ENCODE assay signal across 21 cellular contexts in the genomic region with DNA sequence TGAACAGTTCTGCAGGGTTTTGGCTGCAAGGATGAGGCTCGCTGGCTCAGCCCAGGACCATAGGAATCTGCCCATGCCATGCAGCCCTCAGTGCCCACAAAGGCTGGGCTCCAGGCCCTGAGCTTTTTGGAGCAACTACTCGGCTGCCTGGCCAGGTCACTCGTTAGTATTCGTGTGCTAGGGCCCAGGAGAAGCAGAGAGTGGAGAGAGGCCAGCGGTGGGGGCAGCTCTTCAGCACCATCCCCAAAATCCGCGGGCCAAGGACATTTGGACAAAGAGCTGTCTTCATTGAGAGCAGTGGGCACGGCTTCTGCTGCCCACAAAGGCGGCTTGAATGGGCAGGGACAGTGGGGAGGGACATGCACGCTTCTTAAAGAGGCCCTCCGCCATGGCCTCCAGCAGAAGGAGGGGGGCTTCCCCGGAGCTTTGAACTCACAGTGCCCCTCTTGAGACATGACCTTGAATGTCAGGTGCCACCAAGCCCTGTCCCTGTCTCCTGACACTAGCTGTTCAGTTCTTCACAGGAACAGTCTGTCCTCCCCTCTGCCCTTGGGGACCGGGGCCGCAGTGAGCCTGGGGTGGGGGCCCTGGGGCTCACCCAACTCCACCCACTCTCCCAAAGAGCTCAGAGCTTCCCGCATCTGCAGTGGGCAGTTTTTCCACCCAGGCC.
DNase-seq lines count a peak whose midpoint lies in the region; ATAC-seq and TF ChIP-seq lines count a peak whose summit lies in the region.
"Had no signal": no experiment of that assay in that cellular context is flagged by ENCODE, and none has a peak within 500 bp of the region (broad histone marks: within the 10 kb centered on the region; RNA-seq: fewer than 3 reads in every experiment).

No MANE protein-coding gene starts in this region.

- no peak for ATAC-seq in gastroesophageal sphincter
- no peak for ATAC-seq in HG02884 (IDR thresholded peaks at IDR 0.05; ENCODE audit: unreplicated experiment)
- no peak for ATAC-seq in HG03571 (IDR thresholded peaks at IDR 0.05; ENCODE audit: unreplicated experiment)
- ATAC-seq: naive thymus-derived CD4-positive, alpha-beta T cell had no signal

- no peak for TF ChIP-seq POLR2A in gastroesophageal sphincter (IDR thresholded peaks at IDR 0.05)
- no peak for TF ChIP-seq POLR2A in stomach (IDR thresholded peaks at IDR 0.05)

- H3K9me3 ChIP-seq in gastroesophageal sphincter (peaks cover 0 to 22% (median 0%) of the 10 kb centered on the region in 3 donors), stomach (peaks cover 0 to 17% (median 17%) of the 10 kb centered on the region in 4 donors)

- H3K36me3 ChIP-seq in gastroesophageal sphincter (no peaks in the 10 kb centered on the region), stomach (no peaks in the 10 kb centered on the region)
- H3K36me3 ChIP-seq: vagina had no signal

- no peak overlapping the region for H3K4me3 ChIP-seq in gastroesophageal sphincter
- H3K4me3 ChIP-seq in stomach, result no peak overlapping the region
- H3K4me3 ChIP-seq: lung, vagina had no signal

- DNase-seq in midbrain (lab: John Stamatoyannopoulos, UW), result peak; percentile 72
- no peak for DNase-seq in stomach
- no peak for DNase-seq in iPS-NIHi7 (ENCODE audit: extremely low spot score)
- no peak for DNase-seq in activated effector memory CD4-positive, alpha-beta T cell treated with anti-CD3 and anti-CD28 coated beads, Interleukin-2, amount 50 U/mL, for 16 hours
- DNase-seq: activated CD4-positive, alpha-beta T cell treated with anti-CD3 and anti-CD28 coated beads for 48 hours; amniotic stem cell; dermis blood vessel endothelial cell; foreskin melanocyte; naive thymus-derived CD4-positive, alpha-beta T cell; NCI-H510A treated with DMSO at 0.1 percent for 48 hours; stimulated activated CD4-positive, alpha-beta T cell treated with anti-CD3 and anti-CD28 coated beads, Interleukin-15, amount 100 ng/mL, for 24 hours; stimulated activated naive CD4-positive, alpha-beta T cell treated with Interleukin-2 at 50 U/mL for 16 hours; SW 1271 had no signal

- TF ChIP-seq CTCF in gastroesophageal sphincter (IDR thresholded peaks at IDR 0.05) (no peak), stomach (IDR thresholded peaks at IDR 0.05) (no peak)

- TF ChIP-seq EP300 in gastroesophageal sphincter (IDR thresholded peaks at IDR 0.05), result no peak
- TF ChIP-seq EP300 in stomach (IDR thresholded peaks at IDR 0.05), result no peak

- intact Hi-C loops in stomach (cut with DNase I; ENCODE audit: low total_unique reads), result no loop called here

- peaks cover 0 to 83% (median 25%) of the 10 kb centered on the region in 3 donors for H3K4me1 ChIP-seq in gastroesophageal sphincter
- H3K4me1 ChIP-seq in stomach, result peaks cover 63 to 70% (median 67%) of the 10 kb centered on the region in 4 donors

- H3K27ac ChIP-seq in angular gyrus (ENCODE audit: low read depth, low read length) (peak overlapping the region; percentile 51), gastroesophageal sphincter (peak overlapping the region in 3 of 4 donors; percentile 94 to 98 (median 95)), stomach (peak overlapping the region; percentile 78 to 94 (median 87))
- H3K27ac ChIP-seq: KMS-11, RWPE1 had no signal

- no CpG with 5 or more reads among the region's 15 CpGs for WGBS in gastroesophageal sphincter (ENCODE audit: low coverage in 1 of 2), 2 donors
- 55 to 68% (median 61%) methylated on average over 14 to 15 of the region's 15 CpGs for WGBS in stomach, 5 donors

- H3K27me3 ChIP-seq in gastroesophageal sphincter (peaks cover 14% of the 10 kb centered on the region), stomach (peaks cover 0 to 9% (median 0%) of the 10 kb centered on the region in 3 donors)
- H3K27me3 ChIP-seq: vagina had no signal
